ENCODE assay signal across 1 cellular context in the genomic region with DNA sequence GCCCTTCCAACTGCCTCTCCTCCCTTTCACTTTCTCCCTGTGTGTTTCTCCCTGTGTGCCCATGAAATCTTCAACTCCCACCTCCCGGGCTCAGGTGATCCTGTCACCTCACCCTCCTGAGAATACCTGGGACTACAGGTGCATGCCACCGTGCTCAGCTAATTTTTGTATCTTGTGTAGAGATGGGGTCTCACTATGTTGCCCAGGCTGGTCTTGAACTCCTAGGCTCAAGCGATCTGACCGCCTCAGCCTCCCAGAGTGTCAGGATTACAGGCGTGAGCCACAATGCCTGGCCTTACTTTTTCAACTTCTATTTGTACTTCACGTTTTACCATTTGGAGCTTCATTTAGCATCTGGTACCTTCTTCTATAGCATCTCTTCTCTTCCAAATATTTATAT.
TF ChIP-seq lines count a peak whose summit lies in the region.

No MANE protein-coding gene starts in this region.

TF ChIP-seq in K562, 482 proteins besides CTCF, POLR2A, EP300 and RAD21 (continued from another document):
- TF ChIP-seq RBBP5 (IDR thresholded peaks at IDR 0.05; ENCODE audit: borderline replicate concordance, insufficient read depth, low read length, poor library complexity, severe bottlenecking) = no peak
- TF ChIP-seq ZNF445 (CRISPR knock-in tag; IDR thresholded peaks at IDR 0.05; ENCODE audit: low read depth) = no peak
- TF ChIP-seq RBM25 (IDR thresholded peaks at IDR 0.05; ENCODE audit: low read depth, low read length, severe bottlenecking) = peak; percentile 25
- peak; percentile 73 for TF ChIP-seq ZNF121 (CRISPR knock-in tag; conservative IDR thresholded peaks at IDR 0.05)
- TF ChIP-seq BCOR (IDR thresholded peaks at IDR 0.05) = peak; percentile 51
- TF ChIP-seq KDM1A (IDR thresholded peaks at IDR 0.05) = peak in 1 of 2 experiments; percentile 42; a peak in 2 of 4 replicates
- TF ChIP-seq LARP7 (IDR thresholded peaks at IDR 0.05) = no peak
- no peak for TF ChIP-seq DPF2 (IDR thresholded peaks at IDR 0.05)
- TF ChIP-seq NFRKB (IDR thresholded peaks at IDR 0.05; ENCODE audit: low read depth) = 0 out of 2 replicates have a peak, but pooled peaks have one; percentile 48
